8 cellular contexts compared by ENCODE assay signal in the genomic region with DNA sequence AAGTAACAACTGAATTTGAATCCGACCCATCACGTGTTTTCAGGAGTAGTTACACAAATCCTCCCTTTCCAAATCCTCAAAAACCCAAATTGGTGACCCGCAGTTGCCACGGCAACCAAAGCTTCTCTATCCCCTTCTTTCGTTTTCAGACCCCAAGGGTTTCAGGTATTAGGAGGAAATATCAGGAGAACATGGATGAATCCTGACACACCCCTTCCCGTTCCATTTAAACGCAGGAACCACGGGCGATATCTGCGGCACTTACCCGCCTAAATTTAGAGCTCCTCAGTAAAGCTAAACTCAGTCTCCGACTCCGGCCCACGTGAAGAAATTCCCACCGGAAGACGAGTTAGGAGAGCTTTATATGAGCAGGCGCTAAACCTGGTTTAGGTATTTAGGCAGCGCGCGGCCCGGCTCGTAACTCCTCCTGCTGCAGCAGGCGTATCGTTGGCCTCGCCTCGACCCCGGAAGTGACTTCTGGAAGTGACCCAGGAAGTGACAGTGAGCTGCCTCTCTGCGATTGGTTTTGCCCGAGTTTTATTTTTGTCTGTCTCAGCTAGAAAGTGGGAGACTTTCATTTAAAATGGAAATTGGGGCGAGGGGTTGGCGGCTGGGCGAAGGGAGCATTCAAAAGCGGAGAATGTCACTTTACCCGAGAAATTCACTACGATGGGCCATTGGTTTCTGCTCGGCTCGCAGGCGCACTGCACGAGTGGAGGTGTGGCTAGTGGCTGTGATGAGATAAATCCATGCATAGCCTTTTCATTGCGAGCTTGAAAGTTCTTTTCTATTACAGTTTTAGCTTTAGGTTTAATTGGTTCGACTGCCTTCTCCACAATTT. TPM values are rescaled to one million over a fixed set of nuclear protein-coding genes. Genes with fewer than 3 reads are reported as not detected.
DNase-seq lines count a peak whose midpoint lies in the region; ATAC-seq and TF ChIP-seq lines count a peak whose summit lies in the region.

A gene (minus strand): TSS at position 472 of the 841 bp plus-strand sequence.

- TSS peak; percentile 87 for BruUV-seq in Panc1 (replicated peaks; lab: Mats Ljungman, UMichigan)

- CTCF ChIA-PET in Panc1 (lab: Charles Lee) = interaction anchor here (0.6 to 2.7 kb wide), 3 partner anchors 9 to 45 kb away, joined by 3 to 9 read pairs (median 5); no protein-coding TSS in a partner anchor

- peaks cover 3% of the 10 kb centered on the region for H3K36me3 Mint-ChIP-seq in IgD-negative memory B cell
- peaks cover 51% of the 10 kb centered on the region for H3K36me3 Mint-ChIP-seq in activated T-cell treated with anti-CD3 and anti-CD28 coated beads, Interleukin-2, amount 50 U/mL, for 24 hours (ENCODE audit: low read depth)

- in situ Hi-C loops in Panc1 (cut with HindIII; ENCODE audit: low pct_unique_long_range_greater_than_20kb, low sequenced_read_pairs) = loop anchor here (5.0 kb wide), 1 partner anchor 33 kb away; no protein-coding TSS in a partner anchor

- H3K4me3 ChIP-seq in Panc1 (ENCODE audit: low read depth in 2 of 2, low read length in 2 of 2) = peak within 1 kb of the TSS; percentile 94 to 98
- H3K4me3 ChIP-seq in muscle layer of colon (ENCODE audit: low read depth in 1 of 2, low read length in 2 of 2) = peak within 1 kb of the TSS; percentile 85 to 87

- H3K9ac ChIP-seq in muscle layer of colon (ENCODE audit: low read length) = peak within 1 kb of the TSS; percentile 79

- H3K4me3 Mint-ChIP-seq in IgD-negative memory B cell = peak within 1 kb of the TSS; percentile 96 to 100 (median 98)
- H3K4me3 Mint-ChIP-seq in activated T-cell treated with anti-CD3 and anti-CD28 coated beads, Interleukin-2, amount 50 U/mL, for 24 hours = peak within 1 kb of the TSS; percentile 95

- no peaks in the 10 kb centered on the region for H3K9me3 Mint-ChIP-seq in IgD-negative memory B cell
- H3K9me3 Mint-ChIP-seq in activated T-cell treated with anti-CD3 and anti-CD28 coated beads, Interleukin-2, amount 50 U/mL, for 24 hours = no peaks in the 10 kb centered on the region

- peak; percentile 93 for DNase-seq in DMS53 (lab: John Stamatoyannopoulos, UW)
- peak; percentile 71 for DNase-seq in Panc1 (ENCODE audit: low read depth, low spot score)
- DNase-seq in activated T-cell treated with anti-CD3 and anti-CD28 coated beads, Interleukin-2, amount 50 U/mL, for 24 hours = peak; percentile 84
- DNase-seq in stimulated activated CD8-positive, alpha-beta memory T cell treated with anti-CD3 and anti-CD28 coated beads, Interleukin-7, amount 100 ng/mL, for 24 hours (ENCODE audit: low read depth) = peak; percentile 67

- H3K27me3 ChIP-seq in Panc1 (ENCODE audit: control insufficient read depth, insufficient read depth, low read length) (no peaks in the 10 kb centered on the region), muscle layer of colon (ENCODE audit: control insufficient read depth in 1 of 2, insufficient read depth in 2 of 2, low read length in 2 of 2) (no peaks in the 10 kb centered on the region)

- ATAC-seq in GM21576 (IDR thresholded peaks at IDR 0.05; ENCODE audit: unreplicated experiment) = peak; percentile 99
- ATAC-seq in Panc1 = peak; percentile 100
- peak; percentile 95 for ATAC-seq in esophagus mucosa

- POLR2A ChIA-PET in Panc1 (lab: Charles Lee) = interaction anchor here (0.6 to 0.9 kb wide), 2 partner anchors 27 to 56 kb away, joined by 5 to 9 read pairs; no protein-coding TSS in a partner anchor

- H3K27ac ChIP-seq in Panc1 (ENCODE audit: low read length) (peak within 1 kb of the TSS; percentile 97), muscle layer of colon (ENCODE audit: low read depth, low read length) (peak within 1 kb of the TSS; percentile 86)

- H3K4me1 Mint-ChIP-seq in IgD-negative memory B cell = peaks cover 30 to 47% (median 44%) of the 10 kb centered on the region in 3 donors
- peaks cover 51% of the 10 kb centered on the region for H3K4me1 Mint-ChIP-seq in activated T-cell treated with anti-CD3 and anti-CD28 coated beads, Interleukin-2, amount 50 U/mL, for 24 hours (ENCODE audit: low read depth)

- H3K9me3 ChIP-seq in Panc1 (ENCODE audit: control insufficient read depth, insufficient read depth, low read depth, low read length) = no peaks in the 10 kb centered on the region
- no peaks in the 10 kb centered on the region for H3K9me3 ChIP-seq in muscle layer of colon (ENCODE audit: low read length)

- H3K4me1 ChIP-seq in Panc1 (ENCODE audit: control insufficient read depth, insufficient read depth, low read length) (peaks cover 22% of the 10 kb centered on the region), muscle layer of colon (ENCODE audit: insufficient read depth, low read length) (peaks cover 15% of the 10 kb centered on the region)

- H3K27me3 Mint-ChIP-seq in IgD-negative memory B cell = no peaks in the 10 kb centered on the region
- no peaks in the 10 kb centered on the region for H3K27me3 Mint-ChIP-seq in activated T-cell treated with anti-CD3 and anti-CD28 coated beads, Interleukin-2, amount 50 U/mL, for 24 hours

- intact Hi-C loops in Panc1 (cut with micrococcal nuclease; ENCODE audit: unreplicated experiment) = no loop called here

- H3K36me3 ChIP-seq in Panc1 (ENCODE audit: control insufficient read depth, insufficient read depth, low read length) (peaks cover 22% of the 10 kb centered on the region), muscle layer of colon (ENCODE audit: insufficient read depth, low read length) (peaks cover 10% of the 10 kb centered on the region)

- peak within 1 kb of the TSS; percentile 82 to 99 (median 98) for H3K27ac Mint-ChIP-seq in IgD-negative memory B cell
- H3K27ac Mint-ChIP-seq in activated T-cell treated with anti-CD3 and anti-CD28 coated beads, Interleukin-2, amount 50 U/mL, for 24 hours = peak within 1 kb of the TSS; percentile 98

- no peak for TF ChIP-seq CTCF in Panc1 (IDR thresholded peaks at IDR 0.05)

RNA-seq across cellular contexts. Expression of the gene that starts here (rescaled TPM):
- 13.9 TPM for polyA plus RNA-seq in IgD-negative memory B cell
- total RNA-seq in Panc1 (2021; ENCODE audit: unreplicated experiment) = 11.6 TPM
- polyA plus RNA-seq in Panc1 (2012; ENCODE audit: insufficient read length) = 2.9 TPM
- 4.8 TPM for total RNA-seq in esophagus mucosa

Comparison
In these comparisons a context has a peak if more than half of its experiments do, and no peak if none do; other contexts are left out.
1. Peak in every context shown above with its lines: DNase-seq, ATAC-seq, H3K4me3 ChIP-seq and H3K27ac ChIP-seq.